1 cellular context compared by ENCODE assay signal in the genomic region with DNA sequence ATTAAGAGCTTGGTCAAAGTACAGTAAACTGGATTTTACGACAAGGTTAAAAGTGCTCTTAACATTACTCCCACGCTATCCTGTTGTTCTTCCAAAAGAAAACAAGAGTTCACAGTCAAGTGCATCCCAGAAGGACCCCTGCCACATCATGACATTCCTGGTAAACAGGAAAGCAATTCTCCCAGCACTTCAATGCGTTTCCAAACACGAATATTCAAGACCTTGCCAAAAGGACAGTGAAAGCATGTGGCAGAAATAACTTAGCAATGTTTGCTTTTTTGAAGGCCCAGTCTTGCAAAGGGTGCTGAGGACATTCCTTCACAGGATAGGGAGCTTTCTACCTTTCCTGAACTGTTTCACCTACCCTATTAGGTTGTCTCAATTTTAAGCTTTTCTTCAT.
TF ChIP-seq lines count a peak whose summit lies in the region.

No MANE protein-coding gene starts in this region.

TF ChIP-seq in endothelial cell of umbilical vein, 7 proteins besides CTCF, POLR2A, EP300 and RAD21:
- TF ChIP-seq GATA2 (IDR thresholded peaks at IDR 0.05; ENCODE audit: insufficient read depth, insufficient read length, low read depth, low read length) (no peak), POLR2AphosphoS5 (IDR thresholded peaks at IDR 0.05; ENCODE audit: insufficient read depth, low read depth, low read length) (peak; percentile 22), MYC (IDR thresholded peaks at IDR 0.05; ENCODE audit: low read depth, low read length) (no peak), FOS (IDR thresholded peaks at IDR 0.05; ENCODE audit: borderline replicate concordance, insufficient read depth, low read length) (no peak)
TF ChIP-seq in endothelial cell of umbilical vein: peak in this region for 1.
